In the genomic region with DNA sequence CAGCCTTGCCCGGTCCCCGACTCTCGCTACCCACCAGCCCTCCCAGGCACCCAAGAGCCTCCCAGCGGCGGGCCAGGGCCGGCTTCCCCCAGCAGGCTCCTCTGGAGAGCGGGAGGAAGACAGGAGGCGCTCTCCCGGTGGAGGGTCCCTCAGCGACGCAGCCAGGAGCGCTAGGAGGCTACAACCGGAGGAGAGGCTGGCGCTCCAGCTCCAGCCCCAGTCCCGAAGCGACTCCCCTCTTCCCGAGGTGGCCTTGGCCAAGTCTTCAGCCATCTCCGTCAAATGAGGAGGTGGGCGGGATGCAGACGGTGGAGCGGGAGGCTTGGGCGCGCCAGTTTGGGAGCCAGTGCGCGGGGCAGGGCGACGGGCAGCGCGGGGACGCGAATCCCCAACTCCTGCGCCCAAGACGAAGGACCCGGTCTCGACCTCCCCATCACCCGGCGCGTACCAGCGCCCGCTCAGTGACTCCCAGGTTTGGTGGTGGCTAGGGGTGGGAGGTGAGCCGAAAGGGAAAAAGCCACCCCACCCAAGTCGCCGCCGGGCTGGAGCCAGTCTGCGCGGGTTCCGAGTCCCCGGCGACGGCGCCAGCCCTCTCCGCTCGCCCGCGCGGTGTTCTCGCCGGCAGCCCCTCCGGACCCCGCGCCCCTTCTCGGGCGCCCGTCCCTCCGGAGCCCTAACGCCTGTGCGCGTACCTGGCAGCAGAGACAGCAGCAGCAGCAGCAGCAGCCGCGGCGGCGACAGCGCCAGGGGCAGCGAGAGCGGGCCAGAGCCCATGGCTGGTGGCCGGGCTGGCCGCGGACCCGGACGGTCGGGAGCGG, we compare ENCODE assay signal across 9 cellular contexts. TPM values are rescaled to one million over a fixed set of nuclear protein-coding genes. Genes with fewer than 3 reads are reported as not detected.
DNase-seq lines count a peak whose midpoint lies in the region; ATAC-seq and TF ChIP-seq lines count a peak whose summit lies in the region.
"Had no signal": no experiment of that assay in that cellular context is flagged by ENCODE, and none has a peak within 500 bp of the region (broad histone marks: within the 10 kb centered on the region; RNA-seq: fewer than 3 reads in every experiment).

No MANE protein-coding gene starts in this region.

- no peak overlapping the region for H3K14ac ChIP-seq in IMR-90 (replicated peaks; ENCODE audit: low read depth, low read length)

- no peak overlapping the region for H2BK15ac ChIP-seq in IMR-90 (ENCODE audit: low read depth, low read length)

- POLR2A ChIA-PET in AG04450 (lab: Yijun Ruan, JAX) (no interaction called here), IMR-90 (lab: Charles Lee; ENCODE audit: unreplicated experiment) (no interaction called here)

- H3K4me1 Mint-ChIP-seq in mesothelial cell of epicardium = peaks cover 17% of the 10 kb centered on the region
- H3K4me1 Mint-ChIP-seq in CD14-positive monocyte = peaks cover 12% of the 10 kb centered on the region

- H4K8ac ChIP-seq in IMR-90 (ENCODE audit: low read depth in 2 of 2, low read length in 2 of 2) = no peak overlapping the region

- no peaks in the 10 kb centered on the region for H3K4me1 ChIP-seq in IMR-90 (ENCODE audit: control insufficient read depth, insufficient read depth, low read length)

- H3K23ac ChIP-seq in IMR-90 (ENCODE audit: low read depth, low read length) = no peak overlapping the region

- no peak overlapping the region for H2AK5ac ChIP-seq in IMR-90 (ENCODE audit: low read depth, low read length)

- H4K20me1 ChIP-seq in IMR-90 (ENCODE audit: insufficient read depth, low read length) = peaks cover 6% of the 10 kb centered on the region

- H3K27me3 ChIP-seq in AG04450 (ENCODE audit: control insufficient read depth, insufficient read depth, low read length) = peaks cover 42% of the 10 kb centered on the region
- peaks cover 51% of the 10 kb centered on the region for H3K27me3 ChIP-seq in IMR-90 (ENCODE audit: control insufficient read depth, insufficient read depth, low read length)

- H3K4me2 ChIP-seq in IMR-90 (ENCODE audit: low read depth, low read length) = peak overlapping the region; percentile 13; the same call in 1 of the 2 replicates

- CTCF ChIA-PET in AG04450 (lab: Charles Lee) (interaction anchor here (1.3 to 2.8 kb wide), 6 partner anchors 40 to 565 kb away, joined by 3 to 19 read pairs (median 4); no protein-coding TSS in a partner anchor), IMR-90 (lab: Yijun Ruan, JAX) (interaction anchor here (1.0 kb wide), 1 partner anchor 131 kb away, joined by 3 read pairs; no protein-coding TSS in a partner anchor)

- no peak overlapping the region for H2BK5ac ChIP-seq in IMR-90 (ENCODE audit: low read depth, low read length, poor library complexity, severe bottlenecking)

- H3K9me3 Mint-ChIP-seq in mesothelial cell of epicardium = no peaks in the 10 kb centered on the region
- H3K9me3 Mint-ChIP-seq in CD14-positive monocyte = peaks cover 0 to 5% (median 2%) of the 10 kb centered on the region in 7 donors
- H3K9me3 Mint-ChIP-seq: T-helper 1 cell treated with Interleukin-12 subunit alpha and Interleukin-12 subunit beta and Interleukin-4 antibody, amounts not matched to agents 30 μg/mL and 1 μg/mL, for 36 hours had no signal

- no peak overlapping the region for H3K27ac ChIP-seq in AG04450 (ENCODE audit: low read depth, low read length)
- H3K27ac ChIP-seq in IMR-90 (ENCODE audit: insufficient read depth, low read length) = no peak overlapping the region

- peak overlapping the region; percentile 71 for H3K4me3 Mint-ChIP-seq in mesothelial cell of epicardium
- peak overlapping the region in 1 of 2 donors; percentile 82 for H3K4me3 Mint-ChIP-seq in CD14-positive monocyte
- H3K4me3 Mint-ChIP-seq: T-helper 1 cell treated with Interleukin-12 subunit alpha and Interleukin-12 subunit beta and Interleukin-4 antibody, amounts not matched to agents 30 μg/mL and 1 μg/mL, for 36 hours had no signal

- H3K27me3 Mint-ChIP-seq in mesothelial cell of epicardium (ENCODE audit: low read depth) (peaks cover 59% of the 10 kb centered on the region), CD14-positive monocyte (ENCODE audit: low read depth in 3 of 3) (peaks cover 47 to 55% (median 51%) of the 10 kb centered on the region in 3 donors)

- no TSS peak for BruUV-seq in IMR-90 (replicated peaks; lab: Mats Ljungman, UMichigan)

- H2BK120ac ChIP-seq in IMR-90 (ENCODE audit: low read depth, low read length) = no peak overlapping the region

- no peak for TF ChIP-seq POLR2A in IMR-90 (IDR thresholded peaks at IDR 0.05; ENCODE audit: low read depth, low read length)

- H2AK9ac ChIP-seq in IMR-90 (replicated peaks; ENCODE audit: low read depth, low read length, poor library complexity) = no peak overlapping the region

- H3K36me3 ChIP-seq in IMR-90 (ENCODE audit: control insufficient read depth, insufficient read depth, low read length) = no peaks in the 10 kb centered on the region

- H3K56ac ChIP-seq in IMR-90 (ENCODE audit: extremely low read depth, insufficient read depth, low read length) = no peak overlapping the region

- H3K79me1 ChIP-seq in IMR-90 (ENCODE audit: low read depth in 1 of 2, low read length in 2 of 2) = no peaks in the 10 kb centered on the region

- H3K27ac Mint-ChIP-seq in mesothelial cell of epicardium (no peak overlapping the region), CD14-positive monocyte (no peak overlapping the region)
- H3K27ac Mint-ChIP-seq: T-helper 1 cell treated with Interleukin-12 subunit alpha and Interleukin-12 subunit beta and Interleukin-4 antibody, amounts not matched to agents 30 μg/mL and 1 μg/mL, for 36 hours had no signal

- H3K9me1 ChIP-seq in IMR-90 (ENCODE audit: insufficient read depth, low read length) = no peaks in the 10 kb centered on the region

- no peak overlapping the region for H4K91ac ChIP-seq in IMR-90 (ENCODE audit: insufficient read depth, low read depth, low read length)

- peak; percentile 22 for TF ChIP-seq CTCF in AG04450 (IDR thresholded peaks at IDR 0.05; ENCODE audit: low read depth, low read length)
- 0 out of 2 replicates have a peak, but pooled peaks have one; percentile 14 for TF ChIP-seq CTCF in IMR-90 (conservative IDR thresholded peaks at IDR 0.05; ENCODE audit: low read depth, low read length)
- TF ChIP-seq CTCF in mesothelial cell of epicardium (IDR thresholded peaks at IDR 0.05; ENCODE audit: unreplicated experiment) = no peak
- TF ChIP-seq CTCF in CD14-positive monocyte (IDR thresholded peaks at IDR 0.05) = no peak

- intact Hi-C loops in IMR-90 (cut with micrococcal nuclease) (no loop called here), CD14-positive monocyte (cut with micrococcal nuclease) (no loop called here)

- H3K4ac ChIP-seq in IMR-90 (ENCODE audit: low read depth, low read length) = no peak overlapping the region

- ATAC-seq in IMR-90 (ENCODE audit: low read depth) (peak; percentile 24; the same call in 1 of the 2 replicates), HG03139 (IDR thresholded peaks at IDR 0.05; ENCODE audit: unreplicated experiment) (no peak), GM18517 (IDR thresholded peaks at IDR 0.05; ENCODE audit: unreplicated experiment) (no peak), GM19328 (IDR thresholded peaks at IDR 0.05; ENCODE audit: unreplicated experiment) (no peak)

- no peak for TF ChIP-seq RAD21 in IMR-90 (IDR thresholded peaks at IDR 0.05; ENCODE audit: low read length)

- H3K4me3 ChIP-seq in AG04450 (ENCODE audit: low read depth, low read length) (no peak overlapping the region), IMR-90 (ENCODE audit: insufficient read depth, low read depth, low read length) (no peak overlapping the region)

- dilution Hi-C loops in IMR-90 (cut with HindIII; ENCODE audit: low sequenced_read_pairs, unreplicated experiment) = no loop called here

- H3K9ac ChIP-seq in IMR-90 (ENCODE audit: low read depth, low read length) = no peak overlapping the region

- H2AFZ ChIP-seq in IMR-90 (replicated peaks; ENCODE audit: low read length, poor library complexity) = peak overlapping the region; percentile 51

- H3K9me3 ChIP-seq in AG04450 (ENCODE audit: control insufficient read depth, insufficient read depth, low read length) = no peaks in the 10 kb centered on the region
- no peaks in the 10 kb centered on the region for H3K9me3 ChIP-seq in IMR-90 (ENCODE audit: control insufficient read depth, insufficient read depth, low read length)

- H4K5ac ChIP-seq in IMR-90 (ENCODE audit: low read depth, low read length) = no peak overlapping the region

- H3K18ac ChIP-seq in IMR-90 (ENCODE audit: low read depth, low read length) = no peak overlapping the region

- 2% methylated on average over 18 of the region's 82 CpGs; no CpG with 5 or more reads in 1 of the 2 experiments for WGBS in IMR-90 (ENCODE audit: extremely low coverage in 2 of 2, insufficient read length in 1 of 2), 2 experiments

- no peak for DNase-seq in AG04450 (ENCODE audit: low read depth, low spot score)
- DNase-seq in IMR-90 = no peak
- DNase-seq in cerebellar cortex (ENCODE audit: low spot score) = peak; percentile 39
- DNase-seq in mesothelial cell of epicardium (ENCODE audit: low spot score in 2 of 2, unreplicated experiment in 2 of 2) = peak; percentile 42 to 59
- DNase-seq in CD14-positive monocyte (ENCODE audit: low spot score) = no peak

- H2BK20ac ChIP-seq in IMR-90 (ENCODE audit: low read depth, low read length) = no peak overlapping the region

- in situ Hi-C loops in IMR-90 (cut with MboI; ENCODE audit: low sequenced_read_pairs) = no loop called here

- H3K36me3 Mint-ChIP-seq in mesothelial cell of epicardium (no peaks in the 10 kb centered on the region), CD14-positive monocyte (peaks cover 0 to 6% of the 10 kb centered on the region in 2 donors)

RNA-seq across cellular contexts. Expression of a gene that starts 0.6 kb away (rescaled TPM):
- polyA plus RNA-seq in AG04450 (2011; rRNA removed) = not detected in 2 replicates
- polyA minus RNA-seq in AG04450 (2011; rRNA and poly(A)+ RNA removed) = 0.14 and 0.17 TPM in 2 replicates
- not detected in 2 replicates for total RNA-seq in IMR-90 (2012; rRNA removed)
- not detected in 2 replicates for polyA plus RNA-seq in IMR-90 (2012; rRNA removed)
- not detected in 2 replicates for polyA plus RNA-seq in IMR-90 (2012; cell fraction: cytosol; rRNA removed)
- not detected in 2 replicates for polyA plus RNA-seq in IMR-90 (2012; cell fraction: nucleus; rRNA removed; ENCODE audit: low replicate concordance)
- 1.9 to 4.0 TPM (median 2.4 TPM) in 3 replicates for total RNA-seq in mesothelial cell of epicardium
- polyA plus RNA-seq in CD14-positive monocyte = not detected

RNA-seq across cellular contexts. Expression of a gene that starts 20.8 kb away (rescaled TPM):
- polyA plus RNA-seq in AG04450 (2011; rRNA removed) (not detected in 2 replicates), IMR-90 (2012; rRNA removed) (not detected in 2 replicates), CD14-positive monocyte (not detected)
- polyA minus RNA-seq in AG04450 (2011; rRNA and poly(A)+ RNA removed) = not detected in 2 replicates
- total RNA-seq in IMR-90 (2012; rRNA removed) (not detected in 2 replicates), mesothelial cell of epicardium (2.2 to 3.2 TPM (median 2.8 TPM) in 3 replicates)
- polyA plus RNA-seq in IMR-90 (2012; cell fraction: cytosol; rRNA removed) = not detected in 2 replicates
- not detected in 2 replicates for polyA plus RNA-seq in IMR-90 (2012; cell fraction: nucleus; rRNA removed; ENCODE audit: low replicate concordance)

RNA-seq across cellular contexts. Expression of a gene that starts 54.9 kb away (rescaled TPM):
- polyA plus RNA-seq in AG04450 (2011; rRNA removed) = 4.3 and 5.2 TPM in 2 replicates
- 1.5 and 1.6 TPM in 2 replicates for polyA minus RNA-seq in AG04450 (2011; rRNA and poly(A)+ RNA removed)
- 0.54 and 1.4 TPM in 2 replicates for total RNA-seq in IMR-90 (2012; rRNA removed)
- polyA plus RNA-seq in IMR-90 (2012; rRNA removed) = 0.53 and 0.94 TPM in 2 replicates
- polyA plus RNA-seq in IMR-90 (2012; cell fraction: cytosol; rRNA removed) = 0.03 and 0.09 TPM in 2 replicates
- polyA plus RNA-seq in IMR-90 (2012; cell fraction: nucleus; rRNA removed; ENCODE audit: low replicate concordance) = 0.02 and 0.18 TPM in 2 replicates
- 5.1 to 7.6 TPM (median 5.5 TPM) in 3 replicates for total RNA-seq in mesothelial cell of epicardium
- not detected for polyA plus RNA-seq in CD14-positive monocyte

Comparison
In these comparisons a context has a peak if more than half of its experiments do, and no peak if none do; other contexts are left out.
1. DNase-seq: peak in cerebellar cortex (single experiment) and mesothelial cell of epicardium (2 of 2); none in AG04450 (single experiment), IMR-90 (single experiment) and CD14-positive monocyte (single experiment).
2. CTCF ChIP-seq: peak in AG04450 (single experiment) and IMR-90 (single experiment); none in mesothelial cell of epicardium (single experiment) and CD14-positive monocyte (single experiment).